Comparison of ENCODE assay signal across 1 cellular context in the genomic region with DNA sequence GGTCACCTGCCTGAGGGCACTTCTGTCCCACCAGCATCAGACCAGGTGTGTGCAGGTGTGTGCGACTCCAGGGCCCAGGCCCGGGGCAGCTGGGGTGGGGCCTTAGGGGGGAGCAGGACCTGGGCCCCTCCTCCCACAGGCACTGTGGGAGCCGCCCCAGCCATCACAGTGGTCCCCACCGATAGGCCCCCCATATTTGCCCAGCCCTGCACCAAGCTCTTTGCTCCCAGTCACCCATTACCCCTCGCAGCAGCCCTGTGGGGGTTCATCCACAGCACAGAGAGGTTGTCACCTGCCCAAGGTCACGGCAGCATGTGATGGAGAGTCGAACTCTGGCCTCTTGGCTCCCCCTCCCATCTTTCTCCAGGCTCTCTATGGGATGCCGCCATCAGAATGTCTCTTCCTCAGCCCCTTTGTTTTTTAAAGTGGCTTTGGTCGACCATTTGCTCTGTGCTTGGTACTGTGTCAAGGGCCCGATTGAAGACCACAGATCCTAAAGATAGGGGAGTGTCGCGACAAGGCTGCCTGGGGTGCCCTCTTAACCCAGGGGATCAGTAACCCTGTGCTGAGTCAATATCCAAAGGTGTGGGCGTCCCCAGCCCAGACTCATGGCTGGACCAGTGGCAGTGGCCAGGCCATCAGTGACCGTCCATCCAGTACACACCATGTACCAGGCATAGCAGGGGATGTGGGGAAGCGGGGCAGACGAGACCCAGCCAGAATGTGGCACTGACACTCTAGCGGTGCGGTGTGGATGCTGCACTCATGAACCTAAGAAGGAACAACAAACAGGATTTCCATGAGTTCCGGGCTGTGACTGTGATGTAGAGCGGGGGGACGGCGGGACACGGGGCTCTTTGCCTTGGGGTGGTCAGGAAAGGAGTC.
TF ChIP-seq lines count a peak whose summit lies in the region.

No MANE protein-coding gene starts in this region.

TF ChIP-seq in HepG2, 621 proteins besides CTCF, POLR2A, EP300 and RAD21:
- TF ChIP-seq HNF4A (CRISPR knock-in tag; IDR thresholded peaks at IDR 0.05), result peak; percentile 30; the same call in 1 of the 2 replicates
- peak; percentile 32; the same call in 1 of the 2 replicates for TF ChIP-seq ZNF768 (CRISPR knock-in tag; IDR thresholded peaks at IDR 0.05)
- TF ChIP-seq ZNF256 (CRISPR knock-in tag; conservative IDR thresholded peaks at IDR 0.05), result no peak
